Comparison of ENCODE assay signal across 19 cellular contexts in genomic region chr2:237653791-237654558, GRCh38.
"Had no signal": no experiment of that assay in that cellular context is flagged by ENCODE, and none has a peak within 500 bp of the region (broad histone marks: within the 10 kb centered on the region; RNA-seq: fewer than 3 reads in every experiment).

No MANE protein-coding gene starts in this region.

- H3K4me3 ChIP-seq: coronary artery, gastrocnemius medialis, lower lobe of right lung, neural progenitor cell, prostate gland, sigmoid colon, thoracic aorta, tibial nerve, upper lobe of left lung had no signal

- DNase-seq: dermis blood vessel endothelial cell; effector memory CD8-positive, alpha-beta T cell; foreskin fibroblast; gastrocnemius medialis; left ventricle myocardium superior; lower lobe of right lung; right cardiac atrium; sigmoid colon; stimulated activated CD4-positive, alpha-beta T cell treated with anti-CD3 and anti-CD28 coated beads, Interleukin-2, amount 100 ng/mL, for 24 hours; stimulated activated CD4-positive, alpha-beta T cell treated with anti-CD3 and anti-CD28 coated beads, Interleukin-4, amount 100 ng/mL, for 24 hours; stimulated activated naive CD8-positive, alpha-beta T cell treated with anti-CD3 and anti-CD28 coated beads, Interleukin-15, Interleukin-2, amounts not matched to agents 100 U/mL and 50 U/mL, for 24 hours; upper lobe of left lung had no signal

- H3K9me3 ChIP-seq: gastrocnemius medialis, lower lobe of right lung, prostate gland, sigmoid colon, thoracic aorta, upper lobe of left lung had no signal

- H3K27ac Mint-ChIP-seq: effector memory CD8-positive, alpha-beta T cell; nephron; neural progenitor cell; stimulated activated effector memory CD8-positive, alpha-beta T cell treated with anti-CD3 and anti-CD28 coated beads, Interleukin-12 subunit alpha, Interleukin-12 subunit beta, amount 100 ng/mL, for 72 hours had no signal

- H3K4me2 ChIP-seq: neural progenitor cell had no signal

- ATAC-seq: effector memory CD8-positive, alpha-beta T cell; gastrocnemius medialis; left ventricle myocardium superior; lower lobe of right lung; right cardiac atrium; stimulated activated effector memory CD8-positive, alpha-beta T cell treated with anti-CD3 and anti-CD28 coated beads, Interleukin-12 subunit alpha, Interleukin-12 subunit beta, amount 100 ng/mL, for 72 hours; stimulated activated naive CD8-positive, alpha-beta T cell treated with anti-CD3 and anti-CD28 coated beads, Interleukin-15, Interleukin-2, amounts not matched to agents 100 U/mL and 50 U/mL, for 24 hours had no signal

- H3K9me3 Mint-ChIP-seq: effector memory CD8-positive, alpha-beta T cell had no signal

- H3K4me3 Mint-ChIP-seq: effector memory CD8-positive, alpha-beta T cell; nephron; neural progenitor cell; stimulated activated effector memory CD8-positive, alpha-beta T cell treated with anti-CD3 and anti-CD28 coated beads, Interleukin-12 subunit alpha, Interleukin-12 subunit beta, amount 100 ng/mL, for 72 hours had no signal

- H3K27me3 ChIP-seq: gastrocnemius medialis, neural progenitor cell, sigmoid colon, tibial nerve, upper lobe of left lung had no signal

- H3K4me1 ChIP-seq: lower lobe of right lung, neural progenitor cell, prostate gland, sigmoid colon, tibial nerve had no signal

- H3K36me3 Mint-ChIP-seq: stimulated activated effector memory CD8-positive, alpha-beta T cell treated with anti-CD3 and anti-CD28 coated beads, Interleukin-12 subunit alpha, Interleukin-12 subunit beta, amount 100 ng/mL, for 72 hours had no signal

- H3K27ac ChIP-seq: lower lobe of right lung, neural progenitor cell, prostate gland, sigmoid colon, tibial nerve, upper lobe of left lung had no signal

- H3K36me3 ChIP-seq: gastrocnemius medialis, lower lobe of right lung, neural progenitor cell, prostate gland, sigmoid colon, thoracic aorta, tibial nerve, upper lobe of left lung had no signal

- H3K4me1 Mint-ChIP-seq: nephron, neural progenitor cell had no signal
